13 cellular contexts compared by ENCODE assay signal in genomic region chrX:40278340-40279090, GRCh38.
DNase-seq lines count a peak whose midpoint lies in the region; ATAC-seq and TF ChIP-seq lines count a peak whose summit lies in the region.
"Had no signal": no experiment of that assay in that cellular context is flagged by ENCODE, and none has a peak within 500 bp of the region (broad histone marks: within the 10 kb centered on the region; RNA-seq: fewer than 3 reads in every experiment).

No MANE protein-coding gene starts in this region.

- peaks cover 2 to 19% of the 10 kb centered on the region in 2 donors for H3K27me3 Mint-ChIP-seq in natural killer cell (ENCODE audit: low read depth in 2 of 2)

- H3K4me3 Mint-ChIP-seq in natural killer cell = peak overlapping the region; percentile 63
- H3K4me3 Mint-ChIP-seq: CD14-positive monocyte had no signal

- TF ChIP-seq CTCF in natural killer cell (IDR thresholded peaks at IDR 0.05) = no peak

- peaks cover 33% of the 10 kb centered on the region in 2 donors for H3K4me1 Mint-ChIP-seq in natural killer cell

- no peaks in the 10 kb centered on the region for H3K9me3 Mint-ChIP-seq in natural killer cell

- peak overlapping the region; percentile 85 to 95 for H3K27ac Mint-ChIP-seq in natural killer cell

- intact Hi-C loops in natural killer cell (cut with micrococcal nuclease) = loop anchor here (2.0 to 5.0 kb wide), 3 partner anchors 102 to 421 kb away; partner anchors contain the start of gene BCOR

- peak; percentile 40 for DNase-seq in COLO668 (lab: John Stamatoyannopoulos, UW; ENCODE audit: unreplicated experiment)
- peak; percentile 76 for DNase-seq in T-helper 22 cell (ENCODE audit: low read depth)
- peak; percentile 57 for DNase-seq in activated gamma-delta T cell treated with Interleukin-2 at 50 U/mL for 16 hours
- DNase-seq in natural killer cell = peak; percentile 63
- no peak for DNase-seq in NCI-H2196 treated with DMSO at 0.1 percent for 48 hours (lab: John Stamatoyannopoulos, UW; ENCODE audit: unreplicated experiment)
- DNase-seq in UCSD-AML1 (lab: John Stamatoyannopoulos, UW; ENCODE audit: unreplicated experiment) = no peak
- DNase-seq: effector CD8-positive, alpha-beta T cell; H7; NCI-H2081 treated with DMSO at 0.1 percent for 48 hours; substantia nigra had no signal

- ATAC-seq in natural killer cell = peak; percentile 76 to 88 (median 84)
- ATAC-seq in HG03520 (IDR thresholded peaks at IDR 0.05; ENCODE audit: unreplicated experiment) = no peak
- ATAC-seq in GM21576 (IDR thresholded peaks at IDR 0.05; ENCODE audit: unreplicated experiment) = no peak

- no peaks in the 10 kb centered on the region for H3K36me3 Mint-ChIP-seq in natural killer cell
- H3K36me3 Mint-ChIP-seq: CD14-positive monocyte had no signal

Comparison
In these comparisons a context has a peak if more than half of its experiments do, and no peak if none do; other contexts are left out.
1. DNase-seq: peak in COLO668 (single experiment), T-helper 22 cell (single experiment), activated gamma-delta T cell treated with Interleukin-2 at 50 U/mL for 16 hours (single experiment) and natural killer cell (single experiment); none in NCI-H2196 treated with DMSO at 0.1 percent for 48 hours (single experiment) and UCSD-AML1 (single experiment).
2. ATAC-seq: peak in natural killer cell (3 of 3); none in HG03520 (single experiment) and GM21576 (single experiment).